Comparison of ENCODE assay signal across 22 cellular contexts in the genomic region with DNA sequence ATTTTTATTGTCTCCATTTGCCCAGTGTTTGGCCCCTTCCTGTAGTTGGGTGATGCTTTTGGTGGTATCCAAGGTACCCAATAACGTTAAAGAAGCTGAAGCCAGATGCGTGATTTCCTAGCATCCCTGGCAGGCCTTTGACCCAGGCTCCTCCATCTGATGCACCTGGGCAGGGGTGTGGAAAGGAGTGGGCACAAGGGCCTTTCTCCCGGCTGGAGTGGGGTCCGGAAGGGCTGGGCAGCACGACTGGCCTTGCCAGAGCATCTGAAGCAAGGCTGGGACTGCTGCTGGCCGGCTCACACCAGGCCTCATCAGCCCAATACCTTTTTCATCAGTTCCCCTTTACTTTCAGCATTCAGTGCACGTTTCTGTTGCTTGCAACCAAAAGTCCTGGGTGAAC.
"Had no signal": no experiment of that assay in that cellular context is flagged by ENCODE, and none has a peak within 500 bp of the region (broad histone marks: within the 10 kb centered on the region; RNA-seq: fewer than 3 reads in every experiment).

No MANE protein-coding gene starts in this region.

- H3K9me3 ChIP-seq: body of pancreas, gastroesophageal sphincter, heart left ventricle, suprapubic skin had no signal

- H3K27ac ChIP-seq: suprapubic skin had no signal

- ATAC-seq: body of pancreas; effector memory CD8-positive, alpha-beta T cell; esophagus mucosa; gastroesophageal sphincter; heart left ventricle; left cardiac atrium; natural killer cell treated with Interleukin-12 subunit alpha and Interleukin-12 subunit beta and Interleukin-15 and Interleukin-18, amount 100 ng/mL, for 72 hours; stimulated activated naive CD8-positive, alpha-beta T cell treated with anti-CD3 and anti-CD28 coated beads, Interleukin-15, Interleukin-2, amounts not matched to agents 100 U/mL and 50 U/mL, for 24 hours; T-helper 17 cell had no signal

- H3K36me3 ChIP-seq: cardiac muscle cell, suprapubic skin had no signal

- DNase-seq: activated CD4-positive, alpha-beta T cell treated with anti-CD3 and anti-CD28 coated beads for 48 hours; activated CD4-positive, CD25-positive, alpha-beta regulatory T cell; activated naive CD4-positive, alpha-beta T cell treated with Interleukin-2 at 50 U/mL for 16 hours; activated naive CD8-positive, alpha-beta T cell treated with anti-CD3 and anti-CD28 coated beads, Interleukin-2, amount 10 ng/mL, durations not matched to agents 7 days and 5 days; activated T-cell treated with anti-CD3 and anti-CD28 coated beads, Interleukin-2, amount 50 U/mL, for 48 hours; amygdala; body of pancreas; effector memory CD8-positive, alpha-beta T cell; heart left ventricle; left cardiac atrium; nucleus accumbens; stimulated activated CD4-positive, alpha-beta T cell treated with anti-CD3 and anti-CD28 coated beads, Interleukin-4, amount 100 ng/mL, for 24 hours; stimulated activated naive CD8-positive, alpha-beta T cell treated with anti-CD3 and anti-CD28 coated beads, Interleukin-15, Interleukin-2, amounts not matched to agents 100 U/mL and 50 U/mL, for 24 hours; T-helper 17 cell had no signal

- H3K27me3 ChIP-seq: body of pancreas, cardiac muscle cell, gastroesophageal sphincter, heart left ventricle, suprapubic skin had no signal

- H3K9me3 Mint-ChIP-seq: activated CD4-positive, alpha-beta memory T cell treated with anti-CD3 and anti-CD28 coated beads for 36 hours; activated naive CD8-positive, alpha-beta T cell treated with anti-CD3 and anti-CD28 coated beads, Interleukin-2, amount 10 ng/mL, durations not matched to agents 7 days and 5 days; dendritic cell treated with granulocyte-macrophage colony-stimulating factor and Interleukin-4, amounts not matched to agents 40 ng/mL and 50 ng/mL, for 4 days; effector memory CD8-positive, alpha-beta T cell; natural killer cell treated with Interleukin-12 subunit alpha and Interleukin-12 subunit beta and Interleukin-15 and Interleukin-18, amount 100 ng/mL, for 72 hours; type B pancreatic cell had no signal

- H3K4me3 ChIP-seq: body of pancreas, cardiac muscle cell, gastroesophageal sphincter, heart left ventricle, suprapubic skin had no signal

- H3K27ac Mint-ChIP-seq: activated CD4-positive, alpha-beta memory T cell treated with anti-CD3 and anti-CD28 coated beads for 36 hours; activated naive CD8-positive, alpha-beta T cell treated with anti-CD3 and anti-CD28 coated beads, Interleukin-2, amount 10 ng/mL, durations not matched to agents 7 days and 5 days; dendritic cell treated with granulocyte-macrophage colony-stimulating factor and Interleukin-4, amounts not matched to agents 40 ng/mL and 50 ng/mL, for 4 days; natural killer cell treated with Interleukin-12 subunit alpha and Interleukin-12 subunit beta and Interleukin-15 and Interleukin-18, amount 100 ng/mL, for 72 hours; T-helper 17 cell; type B pancreatic cell had no signal

- H3K36me3 Mint-ChIP-seq: activated naive CD8-positive, alpha-beta T cell treated with anti-CD3 and anti-CD28 coated beads, Interleukin-2, amount 10 ng/mL, durations not matched to agents 7 days and 5 days; natural killer cell treated with Interleukin-12 subunit alpha and Interleukin-12 subunit beta and Interleukin-15 and Interleukin-18, amount 100 ng/mL, for 72 hours had no signal

- H3K27me3 Mint-ChIP-seq: activated CD4-positive, alpha-beta memory T cell treated with anti-CD3 and anti-CD28 coated beads for 36 hours; activated naive CD8-positive, alpha-beta T cell treated with anti-CD3 and anti-CD28 coated beads, Interleukin-2, amount 10 ng/mL, durations not matched to agents 7 days and 5 days; effector memory CD8-positive, alpha-beta T cell; natural killer cell treated with Interleukin-12 subunit alpha and Interleukin-12 subunit beta and Interleukin-15 and Interleukin-18, amount 100 ng/mL, for 72 hours; T-helper 17 cell; type B pancreatic cell had no signal

- H3K4me3 Mint-ChIP-seq: activated CD4-positive, alpha-beta memory T cell treated with anti-CD3 and anti-CD28 coated beads for 36 hours; activated naive CD8-positive, alpha-beta T cell treated with anti-CD3 and anti-CD28 coated beads, Interleukin-2, amount 10 ng/mL, durations not matched to agents 7 days and 5 days; dendritic cell treated with granulocyte-macrophage colony-stimulating factor and Interleukin-4, amounts not matched to agents 40 ng/mL and 50 ng/mL, for 4 days; effector memory CD8-positive, alpha-beta T cell; natural killer cell treated with Interleukin-12 subunit alpha and Interleukin-12 subunit beta and Interleukin-15 and Interleukin-18, amount 100 ng/mL, for 72 hours; T-helper 17 cell; type B pancreatic cell had no signal
